ENCODE assay signal across 1 cellular context in genomic region chr9:135758056-135758455, GRCh38.
A peak's percentile ranks its signal among the peaks of the same experiment; 100 is the strongest.
TF ChIP-seq lines count a peak whose summit lies in the region.

No MANE protein-coding gene starts in this region.

TF ChIP-seq in K562, 482 proteins besides CTCF, POLR2A, EP300 and RAD21:
- TF ChIP-seq SAFB (IDR thresholded peaks at IDR 0.05; ENCODE audit: borderline replicate concordance, low read depth, low read length) (peak; percentile 17; the same call in 1 of the 2 replicates), CLOCK (CRISPR knock-in tag; IDR thresholded peaks at IDR 0.05; ENCODE audit: borderline replicate concordance) (no peak), ZNF785 (CRISPR knock-in tag; IDR thresholded peaks at IDR 0.05) (no peak), MEF2A (IDR thresholded peaks at IDR 0.05; ENCODE audit: control insufficient read depth, low read depth, low read length) (no peak)
